Comparison of ENCODE assay signal across 11 cellular contexts in genomic region chr4:150237110-150237852, GRCh38.
DNase-seq lines count a peak whose midpoint lies in the region; TF ChIP-seq lines count a peak whose summit lies in the region.
"Had no signal": no experiment of that assay in that cellular context is flagged by ENCODE, and none has a peak within 500 bp of the region (broad histone marks: within the 10 kb centered on the region; RNA-seq: fewer than 3 reads in every experiment).

No MANE protein-coding gene starts in this region.

- H3K4me3 ChIP-seq in esophagus muscularis mucosa (no peak overlapping the region), left ventricle myocardium inferior (no peak overlapping the region), Caco-2 (ENCODE audit: low read depth, low read length) (no peak overlapping the region)
- H3K4me3 ChIP-seq: right lobe of liver had no signal

- no peak for TF ChIP-seq EP300 in esophagus muscularis mucosa (IDR thresholded peaks at IDR 0.05)

- intact Hi-C loops in esophagus muscularis mucosa (cut with DNase I), result no loop called here
- intact Hi-C loops in left ventricle myocardium inferior (cut with micrococcal nuclease), result no loop called here
- intact Hi-C loops in Caco-2 (cut with micrococcal nuclease; ENCODE audit: unreplicated experiment), result no loop called here

- H3K36me3 ChIP-seq in esophagus muscularis mucosa (peaks cover 0 to 33% (median 23%) of the 10 kb centered on the region in 4 donors), left ventricle myocardium inferior (peaks cover 25% of the 10 kb centered on the region), Caco-2 (ENCODE audit: control insufficient read depth, insufficient read depth, low read length) (no peaks in the 10 kb centered on the region)
- H3K36me3 ChIP-seq: right lobe of liver had no signal

- POLR2A ChIA-PET in Caco-2 (lab: Charles Lee), result no interaction called here

- no TSS peak for BruUV-seq in Caco-2 (replicated peaks; lab: Mats Ljungman, UMichigan)

- in situ Hi-C loops in Caki2 (cut with HindIII; ENCODE audit: low pct_unique_long_range_greater_than_20kb, low sequenced_read_pairs), result no loop called here

- H3K27me3 Mint-ChIP-seq in osteocyte (ENCODE audit: unreplicated experiment) (no peaks in the 10 kb centered on the region), Caco-2 (ENCODE audit: insufficient read depth, unreplicated experiment) (no peaks in the 10 kb centered on the region)

- H3K4me3 Mint-ChIP-seq in osteocyte (ENCODE audit: unreplicated experiment) (peak overlapping the region; percentile 46), Caco-2 (ENCODE audit: unreplicated experiment) (no peak overlapping the region)
- H3K4me3 Mint-ChIP-seq: endodermal cell had no signal

- peaks cover 23% of the 10 kb centered on the region for H3K36me3 Mint-ChIP-seq in osteocyte (ENCODE audit: unreplicated experiment)
- H3K36me3 Mint-ChIP-seq in Caco-2 (ENCODE audit: insufficient read depth, unreplicated experiment), result peaks cover 5% of the 10 kb centered on the region

- H3K9me3 ChIP-seq in esophagus muscularis mucosa (no peaks in the 10 kb centered on the region), left ventricle myocardium inferior (replicated peaks) (no peaks in the 10 kb centered on the region), Caco-2 (no peaks in the 10 kb centered on the region)
- H3K9me3 ChIP-seq: right lobe of liver had no signal

- 39% methylated on average over 6 of the region's 6 CpGs for WGBS in esophagus muscularis mucosa

- H3K27ac Mint-ChIP-seq in osteocyte (ENCODE audit: unreplicated experiment), result peak overlapping the region; percentile 93
- H3K27ac Mint-ChIP-seq in Caco-2 (ENCODE audit: unreplicated experiment), result no peak overlapping the region
- H3K27ac Mint-ChIP-seq: endodermal cell had no signal

- DNase-seq in Caki2 (ENCODE audit: low read depth) (peak; percentile 84), RPMI7951 (ENCODE audit: low read depth) (peak; percentile 80), esophagus muscularis mucosa (ENCODE audit: extremely low spot score) (no peak), osteocyte (ENCODE audit: extremely low spot score, unreplicated experiment) (no peak), Ammon's horn (ENCODE audit: low spot score) (no peak), left ventricle myocardium inferior (no peak), Caco-2 (no peak), NCI-H1092 treated with DMSO at 0.1 percent for 48 hours (lab: John Stamatoyannopoulos, UW) (no peak)
- DNase-seq: DMS 273 treated with DMSO at 0.1 percent for 48 hours, endodermal cell, right lobe of liver had no signal

- H3K27me3 ChIP-seq in esophagus muscularis mucosa (no peaks in the 10 kb centered on the region), left ventricle myocardium inferior (ENCODE audit: low read depth) (no peaks in the 10 kb centered on the region), Caco-2 (replicated peaks; ENCODE audit: control insufficient read depth, insufficient read depth, low read length) (no peaks in the 10 kb centered on the region)
- H3K27me3 ChIP-seq: right lobe of liver had no signal

- H3K9me3 Mint-ChIP-seq in osteocyte (ENCODE audit: unreplicated experiment) (no peaks in the 10 kb centered on the region), Caco-2 (ENCODE audit: unreplicated experiment) (no peaks in the 10 kb centered on the region)
- H3K9me3 Mint-ChIP-seq: endodermal cell had no signal

- H3K4me1 Mint-ChIP-seq in osteocyte (ENCODE audit: unreplicated experiment) (peaks cover 67% of the 10 kb centered on the region), Caco-2 (ENCODE audit: low read depth, unreplicated experiment) (peaks cover 7% of the 10 kb centered on the region)
- H3K4me1 Mint-ChIP-seq: endodermal cell had no signal

- H3K27ac ChIP-seq in esophagus muscularis mucosa (replicated peaks in 1 of 4), result peak overlapping the region in 3 of 4 donors; percentile 66 to 78 (median 72)
- H3K27ac ChIP-seq in left ventricle myocardium inferior (replicated peaks), result no peak overlapping the region

- CTCF ChIA-PET in Caco-2 (lab: Charles Lee), result no interaction called here

- H3K4me1 ChIP-seq in esophagus muscularis mucosa (peaks cover 12 to 30% (median 28%) of the 10 kb centered on the region in 4 donors), left ventricle myocardium inferior (peaks cover 15% of the 10 kb centered on the region), Caco-2 (no peaks in the 10 kb centered on the region)

- no peak for TF ChIP-seq POLR2A in esophagus muscularis mucosa (IDR thresholded peaks at IDR 0.05; ENCODE audit: low read depth)

- TF ChIP-seq CTCF in esophagus muscularis mucosa (IDR thresholded peaks at IDR 0.05) (no peak), osteocyte (IDR thresholded peaks at IDR 0.05) (no peak), left ventricle myocardium inferior (IDR thresholded peaks at IDR 0.05; ENCODE audit: borderline replicate concordance) (no peak), Caco-2 (IDR thresholded peaks at IDR 0.05; ENCODE audit: insufficient read depth in 1 of 2, low read depth in 1 of 2, low read length in 1 of 2, severe bottlenecking in 1 of 2, unreplicated experiment in 1 of 2) (no peak)

Comparison
In these comparisons a context has a peak if more than half of its experiments do, and no peak if none do; other contexts are left out.
1. DNase-seq: peak in Caki2 (single experiment) and RPMI7951 (single experiment); none in esophagus muscularis mucosa (single experiment), osteocyte (single experiment), Ammon's horn (single experiment), left ventricle myocardium inferior (single experiment), Caco-2 (0 of 2) and NCI-H1092 treated with DMSO at 0.1 percent for 48 hours (single experiment).